Comparison of ENCODE assay signal across 15 cellular contexts in the genomic region with DNA sequence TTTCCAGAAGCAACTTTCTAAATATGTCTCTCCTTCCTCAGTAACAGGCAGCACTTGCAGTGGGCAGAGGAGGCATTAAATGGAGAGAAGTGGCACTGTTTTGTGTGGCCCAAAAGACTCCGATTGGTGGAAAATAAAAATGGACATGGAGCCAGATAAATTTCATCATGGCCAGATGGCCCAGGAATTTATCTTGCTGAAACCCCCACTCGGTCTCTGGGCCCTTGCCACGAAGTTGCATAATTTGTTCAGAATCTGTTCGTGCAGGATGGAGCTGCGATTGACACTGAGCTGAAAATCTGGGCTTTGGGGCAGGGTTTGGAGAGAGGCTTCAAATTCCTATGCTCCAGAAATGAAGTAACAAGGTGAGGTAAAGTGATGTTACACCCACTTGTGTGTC.
DNase-seq lines count a peak whose midpoint lies in the region; ATAC-seq and TF ChIP-seq lines count a peak whose summit lies in the region.
"Had no signal": no experiment of that assay in that cellular context is flagged by ENCODE, and none has a peak within 500 bp of the region (broad histone marks: within the 10 kb centered on the region; RNA-seq: fewer than 3 reads in every experiment).

No MANE protein-coding gene starts in this region.

- H3K4me2 ChIP-seq in HCT116 (ENCODE audit: low read length), result peak overlapping the region; percentile 77

- TF ChIP-seq CTCF in HCT116 (IDR thresholded peaks at IDR 0.05 in 2 of 3, conservative IDR thresholded peaks at IDR 0.05 in 1 of 3; ENCODE audit: borderline replicate concordance in 1 of 3, insufficient read depth in 1 of 3, low read depth in 2 of 3, low read length in 2 of 3), result no peak
- no peak for TF ChIP-seq CTCF in cardiac fibroblast (IDR thresholded peaks at IDR 0.05; ENCODE audit: low read depth, low read length)

- no peak for ATAC-seq in HCT116
- ATAC-seq in left ventricle myocardium superior, result peak; percentile 88
- no peak for ATAC-seq in HG02981 (IDR thresholded peaks at IDR 0.05; ENCODE audit: unreplicated experiment)
- ATAC-seq: activated T-helper 17 cell treated with anti-CD3 and anti-CD28 coated beads, Interleukin-2, amount 50 U/mL, for 72 hours; stimulated activated naive CD8-positive, alpha-beta T cell treated with anti-CD3 and anti-CD28 coated beads, Interleukin-15, Interleukin-2, amounts not matched to agents 100 U/mL and 50 U/mL, for 24 hours had no signal

- no peak overlapping the region for H2AFZ ChIP-seq in HCT116 (ENCODE audit: low read depth, low read length, poor library complexity, severe bottlenecking)

- no peaks in the 10 kb centered on the region for H3K9me3 ChIP-seq in HCT116 (ENCODE audit: control insufficient read depth in 1 of 2, insufficient read depth in 1 of 2, low read depth in 1 of 2, low read length in 2 of 2)
- H3K9me3 ChIP-seq: pancreas had no signal

- POLR2A ChIA-PET in HCT116 (lab: Charles Lee), result no interaction called here

- RAD21 ChIA-PET in HCT116 (lab: Charles Lee; ENCODE audit: low non-redundant PET in 1 of 2, low total read pairs in 2 of 2, uncharacterized antibody in 2 of 2, unreplicated experiment in 2 of 2), result no interaction called here

- H3K27ac ChIP-seq in HCT116 (ENCODE audit: low read depth, low read length) (no peak overlapping the region), temporal lobe (ENCODE audit: low read depth, low read length) (peak overlapping the region; percentile 60)
- H3K27ac ChIP-seq: pancreas, SK-N-MC had no signal

- peaks cover 27 to 70% of the 10 kb centered on the region in 2 experiments for H3K4me1 ChIP-seq in HCT116 (ENCODE audit: control insufficient read depth in 1 of 2, insufficient read depth in 2 of 2, low read length in 2 of 2)
- H3K4me1 ChIP-seq: pancreas had no signal

- intact Hi-C loops in HCT116 (cut with micrococcal nuclease), result no loop called here
- intact Hi-C loops in left ventricle myocardium superior (cut with micrococcal nuclease), result no loop called here

- no peaks in the 10 kb centered on the region for H3K27me3 ChIP-seq in HCT116 (ENCODE audit: insufficient read depth, low read length)

- no peaks in the 10 kb centered on the region for H3K79me2 ChIP-seq in HCT116 (ENCODE audit: insufficient read depth, low read length)

- no peaks in the 10 kb centered on the region for H4K20me1 ChIP-seq in HCT116 (ENCODE audit: insufficient read depth)

- CTCF ChIA-PET in HCT116 (lab: Charles Lee), result no interaction called here

- DNase-seq in HCT116 (ENCODE audit: low read depth, low spot score) (no peak), cardiac fibroblast (ENCODE audit: low read depth in 2 of 2) (peak; percentile 90 to 91), left ventricle myocardium superior (peak; percentile 75), DMS79 treated with DMSO at 0.1 percent for 48 hours (lab: John Stamatoyannopoulos, UW) (no peak)
- DNase-seq in activated CD4-positive, alpha-beta T cell treated with anti-CD3 and anti-CD28 coated beads for 1 hour, result no peak
- DNase-seq: central memory CD4-positive, alpha-beta T cell; glutamatergic neuron; NCI-H187 treated with DMSO at 0.1 percent for 48 hours; pancreas; stimulated activated CD4-positive, alpha-beta T cell treated with anti-CD3 and anti-CD28 coated beads, Interleukin-4, amount 100 ng/mL, for 24 hours; stimulated activated naive CD8-positive, alpha-beta T cell treated with anti-CD3 and anti-CD28 coated beads, Interleukin-15, Interleukin-2, amounts not matched to agents 100 U/mL and 50 U/mL, for 24 hours had no signal

- no peaks in the 10 kb centered on the region for H3K9me2 ChIP-seq in HCT116 (ENCODE audit: insufficient read depth)

- no peak overlapping the region for H3K4me3 ChIP-seq in HCT116 (replicated peaks in 1 of 2; ENCODE audit: low read depth in 1 of 2, low read length in 2 of 2)
- H3K4me3 ChIP-seq in cardiac fibroblast (replicated peaks in 1 of 2; ENCODE audit: low read depth in 2 of 2, low read length in 2 of 2), result no peak overlapping the region
- H3K4me3 ChIP-seq: pancreas, SK-N-MC had no signal

- peak overlapping the region; percentile 59; the same call in 1 of the 2 replicates for H3K9ac ChIP-seq in HCT116 (ENCODE audit: low read length)

- no peaks in the 10 kb centered on the region for H3K36me3 ChIP-seq in HCT116 (ENCODE audit: control insufficient read depth in 1 of 2, insufficient read depth in 2 of 2, low read length in 2 of 2)
- H3K36me3 ChIP-seq: pancreas had no signal

- no peak for TF ChIP-seq RAD21 in HCT116 (IDR thresholded peaks at IDR 0.05; ENCODE audit: low read depth)

- no peak for TF ChIP-seq POLR2A in HCT116 (IDR thresholded peaks at IDR 0.05; ENCODE audit: borderline replicate concordance, extremely low read depth, insufficient read depth, insufficient read length)

- BruUV-seq in HCT116 (replicated peaks; lab: Mats Ljungman, UMichigan), result no TSS peak

TF ChIP-seq in HCT116, 20 proteins besides CTCF, POLR2A, EP300 and RAD21:
- no peak for TF ChIP-seq EZH2phosphoT487 (IDR thresholded peaks at IDR 0.05; ENCODE audit: borderline replicate concordance)
- TF ChIP-seq, protein P1, sequence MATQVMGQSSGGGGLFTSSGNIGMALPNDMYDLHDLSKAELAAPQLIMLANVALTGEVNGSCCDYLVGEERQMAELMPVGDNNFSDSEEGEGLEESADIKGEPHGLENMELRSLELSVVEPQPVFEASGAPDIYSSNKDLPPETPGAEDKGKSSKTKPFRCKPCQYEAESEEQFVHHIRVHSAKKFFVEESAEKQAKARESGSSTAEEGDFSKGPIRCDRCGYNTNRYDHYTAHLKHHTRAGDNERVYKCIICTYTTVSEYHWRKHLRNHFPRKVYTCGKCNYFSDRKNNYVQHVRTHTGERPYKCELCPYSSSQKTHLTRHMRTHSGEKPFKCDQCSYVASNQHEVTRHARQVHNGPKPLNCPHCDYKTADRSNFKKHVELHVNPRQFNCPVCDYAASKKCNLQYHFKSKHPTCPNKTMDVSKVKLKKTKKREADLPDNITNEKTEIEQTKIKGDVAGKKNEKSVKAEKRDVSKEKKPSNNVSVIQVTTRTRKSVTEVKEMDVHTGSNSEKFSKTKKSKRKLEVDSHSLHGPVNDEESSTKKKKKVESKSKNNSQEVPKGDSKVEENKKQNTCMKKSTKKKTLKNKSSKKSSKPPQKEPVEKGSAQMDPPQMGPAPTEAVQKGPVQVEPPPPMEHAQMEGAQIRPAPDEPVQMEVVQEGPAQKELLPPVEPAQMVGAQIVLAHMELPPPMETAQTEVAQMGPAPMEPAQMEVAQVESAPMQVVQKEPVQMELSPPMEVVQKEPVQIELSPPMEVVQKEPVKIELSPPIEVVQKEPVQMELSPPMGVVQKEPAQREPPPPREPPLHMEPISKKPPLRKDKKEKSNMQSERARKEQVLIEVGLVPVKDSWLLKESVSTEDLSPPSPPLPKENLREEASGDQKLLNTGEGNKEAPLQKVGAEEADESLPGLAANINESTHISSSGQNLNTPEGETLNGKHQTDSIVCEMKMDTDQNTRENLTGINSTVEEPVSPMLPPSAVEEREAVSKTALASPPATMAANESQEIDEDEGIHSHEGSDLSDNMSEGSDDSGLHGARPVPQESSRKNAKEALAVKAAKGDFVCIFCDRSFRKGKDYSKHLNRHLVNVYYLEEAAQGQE (IDR thresholded peaks at IDR 0.05; ENCODE audit: low read depth), result no peak
- TF ChIP-seq, protein P2, sequence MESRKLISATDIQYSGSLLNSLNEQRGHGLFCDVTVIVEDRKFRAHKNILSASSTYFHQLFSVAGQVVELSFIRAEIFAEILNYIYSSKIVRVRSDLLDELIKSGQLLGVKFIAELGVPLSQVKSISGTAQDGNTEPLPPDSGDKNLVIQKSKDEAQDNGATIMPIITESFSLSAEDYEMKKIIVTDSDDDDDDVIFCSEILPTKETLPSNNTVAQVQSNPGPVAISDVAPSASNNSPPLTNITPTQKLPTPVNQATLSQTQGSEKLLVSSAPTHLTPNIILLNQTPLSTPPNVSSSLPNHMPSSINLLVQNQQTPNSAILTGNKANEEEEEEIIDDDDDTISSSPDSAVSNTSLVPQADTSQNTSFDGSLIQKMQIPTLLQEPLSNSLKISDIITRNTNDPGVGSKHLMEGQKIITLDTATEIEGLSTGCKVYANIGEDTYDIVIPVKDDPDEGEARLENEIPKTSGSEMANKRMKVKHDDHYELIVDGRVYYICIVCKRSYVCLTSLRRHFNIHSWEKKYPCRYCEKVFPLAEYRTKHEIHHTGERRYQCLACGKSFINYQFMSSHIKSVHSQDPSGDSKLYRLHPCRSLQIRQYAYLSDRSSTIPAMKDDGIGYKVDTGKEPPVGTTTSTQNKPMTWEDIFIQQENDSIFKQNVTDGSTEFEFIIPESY (IDR thresholded peaks at IDR 0.05; ENCODE audit: extremely low read depth, insufficient replicate concordance, low read length), result no peak
- no peak for TF ChIP-seq EGR1 (IDR thresholded peaks at IDR 0.05; ENCODE audit: low read depth)
- TF ChIP-seq TCF7L2 (IDR thresholded peaks at IDR 0.05; ENCODE audit: borderline replicate concordance, extremely low read depth, insufficient read depth, insufficient read length), result no peak
- no peak for TF ChIP-seq SRF (IDR thresholded peaks at IDR 0.05; ENCODE audit: low read depth)
- no peak for TF ChIP-seq CEBPB (IDR thresholded peaks at IDR 0.05; ENCODE audit: low read depth)
- TF ChIP-seq EZH2 (IDR thresholded peaks at IDR 0.05), result no peak
- TF ChIP-seq JUND (IDR thresholded peaks at IDR 0.05), result no peak
- no peak for TF ChIP-seq POLR2AphosphoS5 (IDR thresholded peaks at IDR 0.05; ENCODE audit: low read depth, low read length)
- TF ChIP-seq CBX3 (IDR thresholded peaks at IDR 0.05; ENCODE audit: low read depth), result no peak
- TF ChIP-seq SP1 (IDR thresholded peaks at IDR 0.05; ENCODE audit: low read depth), result no peak
- TF ChIP-seq SIN3A (IDR thresholded peaks at IDR 0.05; ENCODE audit: low read depth), result no peak
- TF ChIP-seq, protein P3, sequence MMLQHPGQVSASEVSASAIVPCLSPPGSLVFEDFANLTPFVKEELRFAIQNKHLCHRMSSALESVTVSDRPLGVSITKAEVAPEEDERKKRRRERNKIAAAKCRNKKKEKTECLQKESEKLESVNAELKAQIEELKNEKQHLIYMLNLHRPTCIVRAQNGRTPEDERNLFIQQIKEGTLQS (IDR thresholded peaks at IDR 0.05), result no peak
- no peak for TF ChIP-seq ZNF274 (IDR thresholded peaks at IDR 0.05; ENCODE audit: low read depth, low read length)
- TF ChIP-seq ZFX (IDR thresholded peaks at IDR 0.05), result no peak

Comparison
In these comparisons a context has a peak if more than half of its experiments do, and no peak if none do; other contexts are left out.
1. DNase-seq: peak in cardiac fibroblast (2 of 2) and left ventricle myocardium superior (single experiment); none in HCT116 (single experiment), DMS79 treated with DMSO at 0.1 percent for 48 hours (single experiment) and activated CD4-positive, alpha-beta T cell treated with anti-CD3 and anti-CD28 coated beads for 1 hour (single experiment).